In genomic region chr1:91278754-91279153, GRCh38 we compare ENCODE assay signal across 9 cellular contexts.
A peak's percentile ranks its signal among the peaks of the same experiment; 100 is the strongest.
DNase-seq lines count a peak whose midpoint lies in the region; ATAC-seq and TF ChIP-seq lines count a peak whose summit lies in the region.
"Had no signal": no experiment of that assay in that cellular context is flagged by ENCODE, and none has a peak within 500 bp of the region (broad histone marks: within the 10 kb centered on the region; RNA-seq: fewer than 3 reads in every experiment).

No MANE protein-coding gene starts in this region.

- ATAC-seq in HCT116 (peak; percentile 63), Panc1 (no peak), foreskin keratinocyte (no peak), GM19397 (IDR thresholded peaks at IDR 0.05; ENCODE audit: unreplicated experiment) (no peak), HG02852 (IDR thresholded peaks at IDR 0.05; ENCODE audit: unreplicated experiment) (no peak)

- TF ChIP-seq CTCF in HCT116 (IDR thresholded peaks at IDR 0.05 in 2 of 3, conservative IDR thresholded peaks at IDR 0.05 in 1 of 3; ENCODE audit: borderline replicate concordance in 1 of 3, insufficient read depth in 1 of 3, low read depth in 2 of 3, low read length in 2 of 3): peak in 2 of 3 experiments; percentile 46 to 49; a peak in 3 of 6 replicates
- peak; percentile 43; the same call in 1 of the 2 replicates for TF ChIP-seq CTCF in Panc1 (IDR thresholded peaks at IDR 0.05)
- TF ChIP-seq CTCF in foreskin keratinocyte (conservative IDR thresholded peaks at IDR 0.05): peak; percentile 57
- no peak for TF ChIP-seq CTCF in Calu3 (IDR thresholded peaks at IDR 0.05; ENCODE audit: unreplicated experiment)
- no peak for TF ChIP-seq CTCF in WERI-Rb-1 (IDR thresholded peaks at IDR 0.05; ENCODE audit: low read depth, low read length)

- no TSS peak for BruUV-seq in HCT116 (replicated peaks; lab: Mats Ljungman, UMichigan)
- no TSS peak for BruUV-seq in Panc1 (replicated peaks; lab: Mats Ljungman, UMichigan)
- BruUV-seq in Calu3 (replicated peaks; lab: Mats Ljungman, UMichigan): no TSS peak

- H3K9me2 ChIP-seq in HCT116 (ENCODE audit: insufficient read depth): no peaks in the 10 kb centered on the region

- H3K27ac ChIP-seq in HCT116 (ENCODE audit: low read depth, low read length) (no peak overlapping the region), Panc1 (ENCODE audit: low read length) (no peak overlapping the region), foreskin keratinocyte (no peak overlapping the region), WERI-Rb-1 (no peak overlapping the region)
- H3K27ac ChIP-seq: tibial artery had no signal

- RAD21 ChIA-PET in HCT116 (lab: Charles Lee; ENCODE audit: low non-redundant PET in 1 of 2, low total read pairs in 2 of 2, uncharacterized antibody in 2 of 2, unreplicated experiment in 2 of 2): interaction anchor here (0.5 to 4.4 kb wide), 3 partner anchors 113 to 153 kb away, joined by 3 to 29 read pairs (median 22); no protein-coding TSS in a partner anchor

- no peaks in the 10 kb centered on the region for H3K4me1 Mint-ChIP-seq in Calu3 (ENCODE audit: low read depth, unreplicated experiment)

- H3K4me3 Mint-ChIP-seq in Calu3 (ENCODE audit: low read depth, unreplicated experiment): no peak overlapping the region

- H3K36me3 ChIP-seq in HCT116 (ENCODE audit: control insufficient read depth in 1 of 2, insufficient read depth in 2 of 2, low read length in 2 of 2): no peaks in the 10 kb centered on the region
- H3K36me3 ChIP-seq in Panc1 (ENCODE audit: control insufficient read depth, insufficient read depth, low read length): no peaks in the 10 kb centered on the region
- H3K36me3 ChIP-seq in WERI-Rb-1: no peaks in the 10 kb centered on the region
- H3K36me3 ChIP-seq: tibial artery had no signal

- H3K4me3 ChIP-seq in HCT116 (replicated peaks in 1 of 2; ENCODE audit: low read depth in 1 of 2, low read length in 2 of 2) (no peak overlapping the region), Panc1 (ENCODE audit: low read depth in 2 of 2, low read length in 2 of 2) (no peak overlapping the region), WERI-Rb-1 (ENCODE audit: low read depth, low read length) (no peak overlapping the region)
- H3K4me3 ChIP-seq: tibial artery had no signal

- H3K27me3 ChIP-seq in HCT116 (ENCODE audit: insufficient read depth, low read length) (no peaks in the 10 kb centered on the region), Panc1 (ENCODE audit: control insufficient read depth, insufficient read depth, low read length) (peaks cover 6% of the 10 kb centered on the region; the same call in 1 of the 2 replicates), foreskin keratinocyte (no peaks in the 10 kb centered on the region), WERI-Rb-1 (ENCODE audit: insufficient read depth, low read depth, severe bottlenecking) (no peaks in the 10 kb centered on the region)
- H3K27me3 ChIP-seq: tibial artery had no signal

- H3K4me1 ChIP-seq in HCT116 (ENCODE audit: control insufficient read depth in 1 of 2, insufficient read depth in 2 of 2, low read length in 2 of 2): peaks cover 2 to 7% of the 10 kb centered on the region in 2 experiments; a peak in 2 of 4 replicates
- H3K4me1 ChIP-seq in Panc1 (ENCODE audit: control insufficient read depth, insufficient read depth, low read length): no peaks in the 10 kb centered on the region
- H3K4me1 ChIP-seq in foreskin keratinocyte: no peaks in the 10 kb centered on the region
- H3K4me1 ChIP-seq: tibial artery had no signal

- DNase-seq in ACHN (peak; percentile 32), HCT116 (ENCODE audit: low read depth, low spot score) (peak; percentile 12), Panc1 (ENCODE audit: low read depth, low spot score) (no peak), foreskin keratinocyte (no peak), Calu3 (no peak), WERI-Rb-1 (no peak)
- DNase-seq: tibial artery had no signal

- H3K4me2 ChIP-seq in HCT116 (ENCODE audit: low read length): no peak overlapping the region

- no peaks in the 10 kb centered on the region for H3K36me3 Mint-ChIP-seq in Calu3 (ENCODE audit: insufficient read depth, unreplicated experiment)

- H3K9me3 ChIP-seq in HCT116 (ENCODE audit: control insufficient read depth in 1 of 2, insufficient read depth in 1 of 2, low read depth in 1 of 2, low read length in 2 of 2) (no peaks in the 10 kb centered on the region), Panc1 (ENCODE audit: control insufficient read depth, insufficient read depth, low read depth, low read length) (no peaks in the 10 kb centered on the region), WERI-Rb-1 (ENCODE audit: severe bottlenecking) (no peaks in the 10 kb centered on the region)
- H3K9me3 ChIP-seq: tibial artery had no signal

- H3K79me2 ChIP-seq in HCT116 (ENCODE audit: insufficient read depth, low read length): no peaks in the 10 kb centered on the region

- H3K9me3 Mint-ChIP-seq in Calu3 (ENCODE audit: low read depth, unreplicated experiment): no peaks in the 10 kb centered on the region

- no peaks in the 10 kb centered on the region for H4K20me1 ChIP-seq in HCT116 (ENCODE audit: insufficient read depth)

- no peak overlapping the region for H2AFZ ChIP-seq in HCT116 (ENCODE audit: low read depth, low read length, poor library complexity, severe bottlenecking)

- in situ Hi-C loops in ACHN (cut with HindIII; ENCODE audit: low pct_ligation_motif_present, low pct_unique_long_range_greater_than_20kb, low sequenced_read_pairs): no loop called here
- in situ Hi-C loops in Panc1 (cut with HindIII; ENCODE audit: low pct_unique_long_range_greater_than_20kb, low sequenced_read_pairs): no loop called here

- H3K27me3 Mint-ChIP-seq in Calu3 (ENCODE audit: unreplicated experiment): peaks cover 43% of the 10 kb centered on the region

- POLR2A ChIA-PET in HCT116 (lab: Charles Lee): interaction anchor here (1.1 kb wide), 1 partner anchor 112 kb away, joined by 9 read pairs; no protein-coding TSS in a partner anchor
- POLR2A ChIA-PET in Panc1 (lab: Charles Lee): no interaction called here

- CTCF ChIA-PET in HCT116 (lab: Charles Lee): interaction anchor here (1.0 to 4.5 kb wide), 8 partner anchors 34 to 1146 kb away, joined by 3 to 204 read pairs (median 5); no protein-coding TSS in a partner anchor
- CTCF ChIA-PET in Panc1 (lab: Charles Lee): interaction anchor here (2.2 kb wide), 1 partner anchor 113 kb away, joined by 24 read pairs; no protein-coding TSS in a partner anchor
- CTCF ChIA-PET in Calu3 (lab: Charles Lee): interaction anchor here (1.0 to 1.5 kb wide), 4 partner anchors 61 to 557 kb away, joined by 3 to 13 read pairs (median 4); no protein-coding TSS in a partner anchor

- peak; percentile 65 for TF ChIP-seq RAD21 in HCT116 (IDR thresholded peaks at IDR 0.05; ENCODE audit: low read depth)

- intact Hi-C loops in HCT116 (cut with micrococcal nuclease): loop anchor here (1.0 to 5.0 kb wide), 4 partner anchors 112 to 1164 kb away; no protein-coding TSS in a partner anchor
- intact Hi-C loops in Panc1 (cut with micrococcal nuclease; ENCODE audit: unreplicated experiment): loop anchor here (1.0 to 10.0 kb wide), 2 partner anchors 112 to 1164 kb away; no protein-coding TSS in a partner anchor
- intact Hi-C loops in Calu3 (cut with micrococcal nuclease; ENCODE audit: unreplicated experiment): loop anchor here (1.0 to 2.0 kb wide), 2 partner anchors 112 to 700 kb away; no protein-coding TSS in a partner anchor

- no peak overlapping the region for H3K27ac Mint-ChIP-seq in Calu3 (ENCODE audit: unreplicated experiment)

- no peak overlapping the region for H3K9ac ChIP-seq in HCT116 (ENCODE audit: low read length)

- TF ChIP-seq POLR2A in HCT116 (IDR thresholded peaks at IDR 0.05; ENCODE audit: borderline replicate concordance, extremely low read depth, insufficient read depth, insufficient read length): no peak

TF ChIP-seq in HCT116, 20 proteins besides CTCF, POLR2A, EP300 and RAD21:
- TF ChIP-seq SP1 (IDR thresholded peaks at IDR 0.05; ENCODE audit: low read depth) (no peak), TCF7L2 (IDR thresholded peaks at IDR 0.05; ENCODE audit: borderline replicate concordance, extremely low read depth, insufficient read depth, insufficient read length) (no peak), YY1 (IDR thresholded peaks at IDR 0.05; ENCODE audit: extremely low read depth, insufficient replicate concordance, low read depth, low read length) (no peak), REST (IDR thresholded peaks at IDR 0.05; ENCODE audit: low read depth) (no peak), MAX (IDR thresholded peaks at IDR 0.05) (no peak), EGR1 (IDR thresholded peaks at IDR 0.05; ENCODE audit: low read depth) (no peak), ZNF274 (IDR thresholded peaks at IDR 0.05; ENCODE audit: low read depth, low read length) (no peak), JUND (IDR thresholded peaks at IDR 0.05) (no peak), EZH2phosphoT487 (IDR thresholded peaks at IDR 0.05; ENCODE audit: borderline replicate concordance) (no peak)

Comparison
In these comparisons a context has a peak if more than half of its experiments do, and no peak if none do; other contexts are left out.
1. DNase-seq: peak in ACHN (single experiment) and HCT116 (single experiment); none in Panc1 (single experiment), foreskin keratinocyte (0 of 2), Calu3 (single experiment) and WERI-Rb-1 (single experiment).
2. CTCF ChIP-seq: peak in HCT116 (2 of 3), Panc1 (single experiment) and foreskin keratinocyte (single experiment); none in Calu3 (single experiment) and WERI-Rb-1 (single experiment).